11 cellular contexts compared by ENCODE assay signal in the genomic region with DNA sequence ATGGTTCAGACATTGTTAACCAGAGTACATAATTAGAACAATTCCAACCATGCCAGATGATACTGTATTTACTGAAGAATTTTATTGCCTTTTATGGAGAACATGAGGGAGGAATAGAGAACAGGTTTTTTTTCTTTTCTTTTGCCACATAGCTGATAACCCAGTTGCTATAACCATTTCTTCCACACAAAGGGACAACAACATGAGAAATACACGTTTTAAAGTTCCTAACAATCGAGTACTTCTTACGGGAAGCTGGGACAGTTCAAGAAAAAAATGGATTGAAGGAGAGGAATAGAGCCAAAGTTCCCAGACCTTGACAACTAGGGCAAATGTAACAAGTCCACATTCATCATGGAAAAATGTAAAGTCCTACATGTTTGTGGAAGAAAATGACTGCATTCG.
DNase-seq lines count a peak whose midpoint lies in the region; ATAC-seq lines count a peak whose summit lies in the region.
"Had no signal": no experiment of that assay in that cellular context is flagged by ENCODE, and none has a peak within 500 bp of the region (broad histone marks: within the 10 kb centered on the region; RNA-seq: fewer than 3 reads in every experiment).

No MANE protein-coding gene starts in this region.

- H3K27ac ChIP-seq in right cardiac atrium (ENCODE audit: low read length), result peak overlapping the region; percentile 75

- DNase-seq in ELR (ENCODE audit: low read depth) (peak; percentile 72), adipocyte (ENCODE audit: low read depth) (peak; percentile 65), right cardiac atrium (no peak), NCI-H2081 (lab: John Stamatoyannopoulos, UW) (no peak), T-cell (no peak)
- no peak for DNase-seq in activated CD8-positive, alpha-beta memory T cell treated with anti-CD3 and anti-CD28 coated beads for 24 hours
- DNase-seq: activated CD4-positive, alpha-beta T cell treated with anti-CD3 and anti-CD28 coated beads for 36 hours; stimulated activated CD4-positive, alpha-beta T cell treated with anti-CD3 and anti-CD28 coated beads, Interleukin-2, amount 100 ng/mL, for 24 hours had no signal

- no peaks in the 10 kb centered on the region for H3K27me3 ChIP-seq in adipocyte (replicated peaks; ENCODE audit: control insufficient read depth, insufficient read depth, low read length)
- no peaks in the 10 kb centered on the region for H3K27me3 ChIP-seq in right cardiac atrium (ENCODE audit: control insufficient read depth, insufficient read depth)
- no peaks in the 10 kb centered on the region for H3K27me3 ChIP-seq in skeletal muscle satellite cell (ENCODE audit: control insufficient read depth, insufficient read depth, low read length)

- H3K36me3 Mint-ChIP-seq in T-cell, result no peaks in the 10 kb centered on the region

- peak overlapping the region; percentile 83 for H3K9ac ChIP-seq in adipocyte (ENCODE audit: low read length)
- H3K9ac ChIP-seq in skeletal muscle satellite cell (ENCODE audit: low read depth, low read length), result peak overlapping the region; percentile 65

- H3K4me2 ChIP-seq in skeletal muscle satellite cell (ENCODE audit: low read length), result peak overlapping the region; percentile 70

- H3K27ac Mint-ChIP-seq in T-cell, result no peak overlapping the region
- H3K27ac Mint-ChIP-seq: activated CD4-positive, alpha-beta T cell treated with anti-CD3 and anti-CD28 coated beads for 36 hours had no signal

- ATAC-seq in right cardiac atrium, result no peak
- ATAC-seq in GM18511 (IDR thresholded peaks at IDR 0.05; ENCODE audit: unreplicated experiment), result no peak
- ATAC-seq in T-cell (replicated peaks in 1 of 4), result no peak
- ATAC-seq: activated CD4-positive, alpha-beta T cell treated with anti-CD3 and anti-CD28 coated beads for 36 hours; K562 had no signal

- POLR2A ChIA-PET in T-cell (lab: Charles Lee), result interaction anchor here in 1 of 2 donors (0.6 kb wide), 1 partner anchor 22 kb away, joined by 3 read pairs; no protein-coding TSS in a partner anchor

- no peaks in the 10 kb centered on the region for H3K9me3 Mint-ChIP-seq in T-cell

- intact Hi-C loops in right cardiac atrium (cut with DNase I), result loop anchor here in 1 of 4 donors (10.0 kb wide), 1 partner anchor 168 kb away; no protein-coding TSS in a partner anchor

- CTCF ChIA-PET in T-cell (lab: Charles Lee), result interaction anchor here in 1 of 2 donors (1.3 kb wide), 1 partner anchor 26 kb away, joined by 3 read pairs; no protein-coding TSS in a partner anchor

- H3K9me3 ChIP-seq in adipocyte (ENCODE audit: control insufficient read depth, low read length), result no peaks in the 10 kb centered on the region
- H3K9me3 ChIP-seq in right cardiac atrium (ENCODE audit: control insufficient read depth, low read length), result no peaks in the 10 kb centered on the region
- H3K9me3 ChIP-seq in skeletal muscle satellite cell (replicated peaks; ENCODE audit: low read length), result no peaks in the 10 kb centered on the region

- H3K4me1 ChIP-seq in adipocyte (ENCODE audit: control insufficient read depth, insufficient read depth, low read length) (peaks cover 50% of the 10 kb centered on the region), right cardiac atrium (ENCODE audit: control insufficient read depth, insufficient read depth, low read length) (peaks cover 8% of the 10 kb centered on the region), skeletal muscle satellite cell (ENCODE audit: control insufficient read depth, insufficient read depth, low read length) (peaks cover 53% of the 10 kb centered on the region)

- peak overlapping the region; percentile 60 for H3K4me3 ChIP-seq in adipocyte (ENCODE audit: low read length)
- no peak overlapping the region for H3K4me3 ChIP-seq in right cardiac atrium (ENCODE audit: low read length)
- peak overlapping the region; percentile 9 for H3K4me3 ChIP-seq in skeletal muscle satellite cell (ENCODE audit: low read length)
- H3K4me3 ChIP-seq: K562 had no signal

- H3K27me3 Mint-ChIP-seq in T-cell, result no peaks in the 10 kb centered on the region
- H3K27me3 Mint-ChIP-seq: activated CD4-positive, alpha-beta T cell treated with anti-CD3 and anti-CD28 coated beads for 36 hours had no signal

- H3K36me3 ChIP-seq in adipocyte (ENCODE audit: control insufficient read depth, insufficient read depth, low read length, severe bottlenecking) (no peaks in the 10 kb centered on the region), skeletal muscle satellite cell (ENCODE audit: insufficient read depth, low read length) (no peaks in the 10 kb centered on the region)

- H3K4me3 Mint-ChIP-seq in T-cell, result no peak overlapping the region
- H3K4me3 Mint-ChIP-seq: activated CD4-positive, alpha-beta T cell treated with anti-CD3 and anti-CD28 coated beads for 36 hours had no signal

- peaks cover 0 to 9% (median 0%) of the 10 kb centered on the region in 3 donors for H3K4me1 Mint-ChIP-seq in T-cell

- WGBS in right cardiac atrium, result 56% methylated on average over 4 of the region's 4 CpGs

Comparison
In these comparisons a context has a peak if more than half of its experiments do, and no peak if none do; other contexts are left out.
1. DNase-seq: peak in ELR (single experiment) and adipocyte (single experiment); none in right cardiac atrium (0 of 3), activated CD8-positive, alpha-beta memory T cell treated with anti-CD3 and anti-CD28 coated beads for 24 hours (single experiment), NCI-H2081 (0 of 2) and T-cell (0 of 34).